Comparison of ENCODE assay signal across 10 cellular contexts in genomic region chr3:72289708-72290104, GRCh38.
DNase-seq lines count a peak whose midpoint lies in the region; ATAC-seq, FAIRE-seq and TF ChIP-seq lines count a peak whose summit lies in the region.
"Had no signal": no experiment of that assay in that cellular context is flagged by ENCODE, and none has a peak within 500 bp of the region (broad histone marks: within the 10 kb centered on the region; RNA-seq: fewer than 3 reads in every experiment).

No MANE protein-coding gene starts in this region.

- no peak overlapping the region for H2AFZ ChIP-seq in PC-9
- H2AFZ ChIP-seq in keratinocyte (ENCODE audit: control insufficient read depth, low read length) = peak overlapping the region; percentile 67

- no peak for DNase-seq in activated naive CD8-positive, alpha-beta T cell treated with anti-CD3 and anti-CD28 coated beads, Interleukin-2, amount 50 U/mL, for 24 hours
- DNase-seq in PC-9 (no peak), keratinocyte (ENCODE audit: low read depth, low spot score) (no peak), superior temporal gyrus (ENCODE audit: extremely low spot score) (peak; percentile 51), GM13976 (ENCODE audit: low spot score) (no peak), dermis blood vessel endothelial cell (no peak)
- DNase-seq: DMS53 had no signal

- TF ChIP-seq CTCF in PC-9 (conservative IDR thresholded peaks at IDR 0.05) = no peak
- TF ChIP-seq CTCF in keratinocyte (optimal IDR thresholded peaks at IDR 0.05 in 1 of 3, IDR thresholded peaks at IDR 0.05 in 1 of 3, conservative IDR thresholded peaks at IDR 0.05 in 1 of 3; ENCODE audit: extremely low read depth in 1 of 3, insufficient read depth in 2 of 3, low read length in 3 of 3) = no peak
- TF ChIP-seq CTCF in GM13976 (IDR thresholded peaks at IDR 0.05; ENCODE audit: borderline replicate concordance, control extremely low read depth, extremely low read depth, insufficient read depth, missing control alignments) = no peak

- H3K27ac ChIP-seq in PC-9 = no peak overlapping the region
- H3K27ac ChIP-seq in keratinocyte (ENCODE audit: control insufficient read depth, insufficient read depth, low read length) = no peak overlapping the region
- H3K27ac ChIP-seq: right lobe of liver had no signal

- no peaks in the 10 kb centered on the region for H3K9me1 ChIP-seq in keratinocyte (ENCODE audit: control insufficient read depth, extremely low read depth, insufficient read depth, low read length)

- H3K36me3 ChIP-seq in PC-9 (ENCODE audit: low read depth) = no peaks in the 10 kb centered on the region
- no peaks in the 10 kb centered on the region for H3K36me3 ChIP-seq in keratinocyte (ENCODE audit: control insufficient read depth in 2 of 2, extremely low read depth in 1 of 2, insufficient read depth in 2 of 2, low read length in 2 of 2)
- H3K36me3 ChIP-seq: right lobe of liver had no signal

- no TSS peak for BruUV-seq in PC-9 (replicated peaks; lab: Mats Ljungman, UMichigan)

- H3K27me3 ChIP-seq in PC-9 (ENCODE audit: insufficient read depth, low read depth) = 0 out of 2 replicates have a peak, but pooled peaks cover 3% of the 10 kb centered on the region
- H3K27me3 ChIP-seq in keratinocyte (ENCODE audit: control insufficient read depth, extremely low read depth, insufficient read depth, low read length) = peaks cover 10% of the 10 kb centered on the region
- H3K27me3 ChIP-seq: right lobe of liver had no signal

- H3K9ac ChIP-seq in keratinocyte (ENCODE audit: control insufficient read depth, extremely low read depth, insufficient read depth, low read length) = peak overlapping the region; percentile 7

- intact Hi-C loops in PC-9 (cut with micrococcal nuclease; ENCODE audit: unreplicated experiment) = no loop called here

- FAIRE-seq in keratinocyte (lab: Jason Lieb, UNC) = no peak

- no peaks in the 10 kb centered on the region for H3K36me3 Mint-ChIP-seq in activated naive CD8-positive, alpha-beta T cell
- no peaks in the 10 kb centered on the region for H3K36me3 Mint-ChIP-seq in activated naive CD8-positive, alpha-beta T cell treated with anti-CD3 and anti-CD28 coated beads, Interleukin-2, amount 50 U/mL, for 24 hours (ENCODE audit: low read depth)

- peaks cover 17% of the 10 kb centered on the region for H3K4me1 Mint-ChIP-seq in activated naive CD8-positive, alpha-beta T cell (ENCODE audit: low read depth)
- peaks cover 17% of the 10 kb centered on the region for H3K4me1 Mint-ChIP-seq in activated naive CD8-positive, alpha-beta T cell treated with anti-CD3 and anti-CD28 coated beads, Interleukin-2, amount 50 U/mL, for 24 hours

- POLR2A ChIA-PET in PC-9 (lab: Charles Lee; ENCODE audit: unreplicated experiment) = interaction anchor here (0.6 kb wide), 1 partner anchor 203 kb away, joined by 3 read pairs; no protein-coding TSS in a partner anchor

- H3K27ac Mint-ChIP-seq in activated naive CD8-positive, alpha-beta T cell = no peak overlapping the region
- no peak overlapping the region for H3K27ac Mint-ChIP-seq in activated naive CD8-positive, alpha-beta T cell treated with anti-CD3 and anti-CD28 coated beads, Interleukin-2, amount 50 U/mL, for 24 hours

- no peaks in the 10 kb centered on the region for H4K20me1 ChIP-seq in PC-9 (ENCODE audit: insufficient read depth)
- no peaks in the 10 kb centered on the region for H4K20me1 ChIP-seq in keratinocyte (ENCODE audit: control insufficient read depth, extremely low read depth, insufficient read depth, low read length)

- no peaks in the 10 kb centered on the region for H3K27me3 Mint-ChIP-seq in activated naive CD8-positive, alpha-beta T cell
- H3K27me3 Mint-ChIP-seq in activated naive CD8-positive, alpha-beta T cell treated with anti-CD3 and anti-CD28 coated beads, Interleukin-2, amount 50 U/mL, for 24 hours = peaks cover 15% of the 10 kb centered on the region

- H3K79me2 ChIP-seq in PC-9 (ENCODE audit: low read depth) = no peaks in the 10 kb centered on the region
- H3K79me2 ChIP-seq in keratinocyte (ENCODE audit: control insufficient read depth, insufficient read depth, low read length) = no peaks in the 10 kb centered on the region

- H3K9me3 ChIP-seq in PC-9 (ENCODE audit: insufficient read depth, low read depth) = no peaks in the 10 kb centered on the region
- no peaks in the 10 kb centered on the region for H3K9me3 ChIP-seq in keratinocyte (ENCODE audit: control insufficient read depth, low read depth, low read length)
- H3K9me3 ChIP-seq: right lobe of liver had no signal

- H3K9me2 ChIP-seq in PC-9 (ENCODE audit: insufficient read depth) = no peaks in the 10 kb centered on the region

- no peaks in the 10 kb centered on the region for H3F3A ChIP-seq in PC-9 (ENCODE audit: insufficient read depth, low read depth)

- H3K4me3 Mint-ChIP-seq in activated naive CD8-positive, alpha-beta T cell = peak overlapping the region; percentile 81
- no peak overlapping the region for H3K4me3 Mint-ChIP-seq in activated naive CD8-positive, alpha-beta T cell treated with anti-CD3 and anti-CD28 coated beads, Interleukin-2, amount 50 U/mL, for 24 hours

- no peak for ATAC-seq in activated naive CD8-positive, alpha-beta T cell treated with anti-CD3 and anti-CD28 coated beads, Interleukin-2, amount 50 U/mL, for 24 hours
- ATAC-seq in HG03159 (IDR thresholded peaks at IDR 0.05; ENCODE audit: unreplicated experiment) = no peak
- ATAC-seq: right lobe of liver had no signal

- H3K9me3 Mint-ChIP-seq in activated naive CD8-positive, alpha-beta T cell (ENCODE audit: low read depth) = no peaks in the 10 kb centered on the region
- no peaks in the 10 kb centered on the region for H3K9me3 Mint-ChIP-seq in activated naive CD8-positive, alpha-beta T cell treated with anti-CD3 and anti-CD28 coated beads, Interleukin-2, amount 50 U/mL, for 24 hours

- dilution Hi-C loops in keratinocyte (cut with MboI; ENCODE audit: extremely low pct_ligation_motif_present, low sequenced_read_pairs) = no loop called here

- H3K4me3 ChIP-seq in PC-9 (no peak overlapping the region), keratinocyte (ENCODE audit: control insufficient read depth in 2 of 3, extremely low read depth in 1 of 3, insufficient read depth in 2 of 3, low read depth in 1 of 3, low read length in 3 of 3) (peak overlapping the region in 2 of 3 experiments; percentile 40 to 48)
- H3K4me3 ChIP-seq: right lobe of liver had no signal

- H3K4me2 ChIP-seq in PC-9 (peak overlapping the region; percentile 36; the same call in 1 of the 2 replicates), keratinocyte (ENCODE audit: control insufficient read depth, extremely low read depth, insufficient read depth, low read depth, low read length) (peak overlapping the region; percentile 79)

- H3K4me1 ChIP-seq in PC-9 (replicated peaks; ENCODE audit: insufficient read depth) = no peaks in the 10 kb centered on the region
- H3K4me1 ChIP-seq in keratinocyte (ENCODE audit: control insufficient read depth, extremely low read depth, insufficient read depth, low read length) = peaks cover 19% of the 10 kb centered on the region
- H3K4me1 ChIP-seq: right lobe of liver had no signal

- in situ Hi-C loops in GM13976 (cut with MboI; ENCODE audit: low sequenced_read_pairs, unreplicated experiment) = no loop called here

- CTCF ChIA-PET in PC-9 (lab: Charles Lee) = no interaction called here
